ENCODE assay signal across 1 cellular context in the genomic region with DNA sequence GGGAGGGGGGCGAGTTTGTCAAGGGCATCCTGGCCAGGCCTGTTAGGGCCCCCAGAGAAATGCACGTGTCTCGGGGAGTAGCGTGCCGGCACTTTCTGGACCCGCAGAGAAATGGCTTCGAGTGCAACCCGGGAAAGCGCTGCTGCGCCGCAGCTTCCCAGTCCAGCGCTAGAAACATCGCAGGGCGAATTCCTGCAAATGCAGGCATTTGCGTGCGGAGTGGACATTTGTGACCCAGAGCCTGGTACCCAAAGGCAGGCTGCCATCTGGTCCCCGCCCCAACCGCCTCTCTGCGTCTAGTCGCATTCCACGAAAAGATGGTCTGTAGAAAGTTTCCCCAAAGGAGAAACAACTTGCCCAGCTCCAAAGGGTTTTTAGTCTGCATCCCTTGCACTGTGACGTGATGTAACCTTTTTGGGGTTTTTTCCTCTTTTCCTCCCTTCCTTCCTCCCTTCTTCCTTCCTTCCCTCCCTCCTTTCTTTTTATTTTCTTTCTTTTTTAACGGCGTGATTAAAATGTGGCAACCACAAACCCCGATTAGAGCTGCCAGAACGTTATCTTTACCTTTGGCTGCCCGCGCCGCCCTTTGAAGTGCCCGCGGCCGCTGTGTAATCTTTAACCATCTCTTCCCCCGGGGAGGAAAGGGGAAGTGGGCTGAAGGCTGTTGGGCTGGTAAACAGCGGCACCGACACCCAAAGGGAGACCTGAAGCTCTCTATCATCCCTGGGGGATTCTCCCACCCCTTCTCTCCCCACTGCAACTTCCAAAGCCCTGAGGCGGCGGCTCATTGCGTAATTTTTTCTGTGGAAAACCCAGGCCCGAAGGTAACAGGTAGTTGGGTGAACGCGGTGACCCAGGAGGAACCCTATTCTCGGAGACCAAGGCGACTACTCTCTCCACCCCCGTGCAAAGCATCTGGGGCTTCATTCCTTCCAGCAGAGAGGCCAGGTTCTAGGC.
TF ChIP-seq lines count a peak whose summit lies in the region.

No MANE protein-coding gene starts in this region.

TF ChIP-seq in HepG2, 621 proteins besides CTCF, POLR2A, EP300 and RAD21 (continued from another document and continues in another):
- peak in 1 of 2 experiments; percentile 82; a peak in 2 of 4 replicates for TF ChIP-seq HMGXB4 (CRISPR knock-in tag; IDR thresholded peaks at IDR 0.05; ENCODE audit: borderline replicate concordance in 1 of 2, low read depth in 1 of 2)
- TF ChIP-seq ZNF737 (CRISPR knock-in tag; IDR thresholded peaks at IDR 0.05; ENCODE audit: borderline replicate concordance): no peak
- TF ChIP-seq NBN (conservative IDR thresholded peaks at IDR 0.05): no peak
- TF ChIP-seq, protein P1, sequence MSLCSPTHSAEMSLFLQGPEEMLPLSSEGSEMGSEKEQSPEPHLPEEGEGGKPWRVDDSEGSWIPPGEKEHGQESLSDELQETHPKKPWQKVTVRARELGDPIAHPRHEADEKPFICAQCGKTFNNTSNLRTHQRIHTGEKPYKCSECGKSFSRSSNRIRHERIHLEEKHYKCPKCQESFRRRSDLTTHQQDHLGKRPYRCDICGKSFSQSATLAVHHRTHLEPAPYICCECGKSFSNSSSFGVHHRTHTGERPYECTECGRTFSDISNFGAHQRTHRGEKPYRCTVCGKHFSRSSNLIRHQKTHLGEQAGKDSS (CRISPR knock-in tag; IDR thresholded peaks at IDR 0.05; ENCODE audit: borderline replicate concordance, low read depth): peak; percentile 44; the same call in 1 of the 2 replicates
- TF ChIP-seq, protein P2, sequence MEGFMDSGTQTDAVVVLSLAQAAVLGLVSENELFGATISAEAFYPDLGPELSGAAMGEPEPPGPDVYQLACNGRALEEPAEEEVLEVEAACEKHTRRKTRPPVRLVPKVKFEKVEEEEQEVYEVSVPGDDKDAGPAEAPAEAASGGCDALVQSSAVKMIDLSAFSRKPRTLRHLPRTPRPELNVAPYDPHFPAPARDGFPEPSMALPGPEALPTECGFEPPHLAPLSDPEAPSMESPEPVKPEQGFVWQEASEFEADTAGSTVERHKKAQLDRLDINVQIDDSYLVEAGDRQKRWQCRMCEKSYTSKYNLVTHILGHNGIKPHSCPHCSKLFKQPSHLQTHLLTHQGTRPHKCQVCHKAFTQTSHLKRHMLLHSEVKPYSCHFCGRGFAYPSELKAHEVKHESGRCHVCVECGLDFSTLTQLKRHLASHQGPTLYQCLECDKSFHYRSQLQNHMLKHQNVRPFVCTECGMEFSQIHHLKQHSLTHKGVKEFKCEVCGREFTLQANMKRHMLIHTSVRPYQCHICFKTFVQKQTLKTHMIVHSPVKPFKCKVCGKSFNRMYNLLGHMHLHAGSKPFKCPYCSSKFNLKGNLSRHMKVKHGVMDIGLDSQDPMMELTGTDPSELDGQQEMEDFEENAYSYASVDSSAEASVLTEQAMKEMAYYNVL (CRISPR knock-in tag; IDR thresholded peaks at IDR 0.05; ENCODE audit: borderline replicate concordance): peak; percentile 100
- no peak for TF ChIP-seq ZNF251 (CRISPR knock-in tag; IDR thresholded peaks at IDR 0.05)
- no peak for TF ChIP-seq SNRNP70 (IDR thresholded peaks at IDR 0.05; ENCODE audit: low read depth, low read length)
- TF ChIP-seq PRPF4 (IDR thresholded peaks at IDR 0.05; ENCODE audit: low read depth, low read length, poor library complexity, severe bottlenecking): no peak
- TF ChIP-seq ZMAT3 (CRISPR knock-in tag; conservative IDR thresholded peaks at IDR 0.05): peak; percentile 25; the same call in 1 of the 2 replicates
- no peak for TF ChIP-seq ZNF530 (CRISPR knock-in tag; IDR thresholded peaks at IDR 0.05; ENCODE audit: low read depth)
- TF ChIP-seq THYN1 (CRISPR knock-in tag; IDR thresholded peaks at IDR 0.05; ENCODE audit: borderline replicate concordance, low read depth): no peak
- TF ChIP-seq ZNF33B (CRISPR knock-in tag; IDR thresholded peaks at IDR 0.05): no peak
- no peak for TF ChIP-seq SP2 (CRISPR knock-in tag; IDR thresholded peaks at IDR 0.05)
- peak; percentile 80 for TF ChIP-seq TGIF2 (CRISPR knock-in tag; IDR thresholded peaks at IDR 0.05)
- peak; percentile 48; the same call in 1 of the 2 replicates for TF ChIP-seq KLF6 (CRISPR knock-in tag; IDR thresholded peaks at IDR 0.05)
- TF ChIP-seq, protein P3, sequence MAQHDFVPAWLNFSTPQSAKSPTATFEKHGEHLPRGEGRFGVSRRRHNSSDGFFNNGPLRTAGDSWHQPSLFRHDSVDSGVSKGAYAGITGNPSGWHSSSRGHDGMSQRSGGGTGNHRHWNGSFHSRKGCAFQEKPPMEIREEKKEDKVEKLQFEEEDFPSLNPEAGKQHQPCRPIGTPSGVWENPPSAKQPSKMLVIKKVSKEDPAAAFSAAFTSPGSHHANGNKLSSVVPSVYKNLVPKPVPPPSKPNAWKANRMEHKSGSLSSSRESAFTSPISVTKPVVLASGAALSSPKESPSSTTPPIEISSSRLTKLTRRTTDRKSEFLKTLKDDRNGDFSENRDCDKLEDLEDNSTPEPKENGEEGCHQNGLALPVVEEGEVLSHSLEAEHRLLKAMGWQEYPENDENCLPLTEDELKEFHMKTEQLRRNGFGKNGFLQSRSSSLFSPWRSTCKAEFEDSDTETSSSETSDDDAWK (CRISPR knock-in tag; IDR thresholded peaks at IDR 0.05): no peak
- peak; percentile 75; the same call in 1 of the 2 replicates for TF ChIP-seq JUNB (CRISPR knock-in tag; IDR thresholded peaks at IDR 0.05; ENCODE audit: borderline replicate concordance)
- peak; percentile 53; the same call in 1 of the 2 replicates for TF ChIP-seq ZNF724P (CRISPR knock-in tag; IDR thresholded peaks at IDR 0.05; ENCODE audit: borderline replicate concordance)
- TF ChIP-seq, protein P4, sequence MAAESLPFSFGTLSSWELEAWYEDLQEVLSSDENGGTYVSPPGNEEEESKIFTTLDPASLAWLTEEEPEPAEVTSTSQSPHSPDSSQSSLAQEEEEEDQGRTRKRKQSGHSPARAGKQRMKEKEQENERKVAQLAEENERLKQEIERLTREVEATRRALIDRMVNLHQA (CRISPR knock-in tag; IDR thresholded peaks at IDR 0.05): no peak
- TF ChIP-seq THAP11 (CRISPR knock-in tag; IDR thresholded peaks at IDR 0.05): peak; percentile 59
- no peak for TF ChIP-seq NKX3-1 (CRISPR knock-in tag; IDR thresholded peaks at IDR 0.05)
- TF ChIP-seq NR2F1 (CRISPR knock-in tag; IDR thresholded peaks at IDR 0.05): 0 out of 4 replicates have a peak, but pooled peaks of 1 of the 2 experiments have one; percentile 27
- TF ChIP-seq FOSL1 (CRISPR knock-in tag; IDR thresholded peaks at IDR 0.05; ENCODE audit: borderline replicate concordance): peak; percentile 59; the same call in 1 of the 2 replicates
- TF ChIP-seq ZNF549 (CRISPR knock-in tag; IDR thresholded peaks at IDR 0.05): no peak
- TF ChIP-seq, protein P5, sequence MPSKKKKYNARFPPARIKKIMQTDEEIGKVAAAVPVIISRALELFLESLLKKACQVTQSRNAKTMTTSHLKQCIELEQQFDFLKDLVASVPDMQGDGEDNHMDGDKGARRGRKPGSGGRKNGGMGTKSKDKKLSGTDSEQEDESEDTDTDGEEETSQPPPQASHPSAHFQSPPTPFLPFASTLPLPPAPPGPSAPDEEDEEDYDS (CRISPR knock-in tag; IDR thresholded peaks at IDR 0.05): peak; percentile 66
- no peak for TF ChIP-seq ATF5 (CRISPR knock-in tag; IDR thresholded peaks at IDR 0.05; ENCODE audit: low read depth)
- TF ChIP-seq ZNF17 (CRISPR knock-in tag; IDR thresholded peaks at IDR 0.05): no peak
- peak; percentile 80; the same call in 1 of the 2 replicates for TF ChIP-seq ZNF788 (CRISPR knock-in tag; IDR thresholded peaks at IDR 0.05; ENCODE audit: borderline replicate concordance)
- TF ChIP-seq FOXA1 (IDR thresholded peaks at IDR 0.05): no peak
- TF ChIP-seq FOXA1 (CRISPR knock-in tag; IDR thresholded peaks at IDR 0.05): peak; percentile 94
- TF ChIP-seq PCBP1 (IDR thresholded peaks at IDR 0.05; ENCODE audit: borderline replicate concordance, low read depth, low read length): 0 out of 2 replicates have a peak, but pooled peaks have one; percentile 42
- TF ChIP-seq KDM5A (IDR thresholded peaks at IDR 0.05; ENCODE audit: borderline replicate concordance, low read length): peak; percentile 34; the same call in 1 of the 2 replicates
- TF ChIP-seq HNRNPK (IDR thresholded peaks at IDR 0.05; ENCODE audit: low read depth, low read length, poor library complexity, severe bottlenecking): no peak
- peak; percentile 77 for TF ChIP-seq ZGPAT (CRISPR knock-in tag; IDR thresholded peaks at IDR 0.05)
- no peak for TF ChIP-seq USF2 (IDR thresholded peaks at IDR 0.05; ENCODE audit: low read depth, low read length)
- TF ChIP-seq USF2 (CRISPR knock-in tag; IDR thresholded peaks at IDR 0.05; ENCODE audit: borderline replicate concordance): no peak
- TF ChIP-seq PPARG (CRISPR knock-in tag; conservative IDR thresholded peaks at IDR 0.05): peak; percentile 96
- no peak for TF ChIP-seq MAFG (CRISPR knock-in tag; IDR thresholded peaks at IDR 0.05)
- peak; percentile 30; the same call in 1 of the 2 replicates for TF ChIP-seq AKAP8 (CRISPR knock-in tag; IDR thresholded peaks at IDR 0.05)
- TF ChIP-seq MXI1 (IDR thresholded peaks at IDR 0.05; ENCODE audit: borderline replicate concordance, low read depth, low read length): 0 out of 3 replicates have a peak, but pooled peaks have one; percentile 37
- TF ChIP-seq, protein P6, sequence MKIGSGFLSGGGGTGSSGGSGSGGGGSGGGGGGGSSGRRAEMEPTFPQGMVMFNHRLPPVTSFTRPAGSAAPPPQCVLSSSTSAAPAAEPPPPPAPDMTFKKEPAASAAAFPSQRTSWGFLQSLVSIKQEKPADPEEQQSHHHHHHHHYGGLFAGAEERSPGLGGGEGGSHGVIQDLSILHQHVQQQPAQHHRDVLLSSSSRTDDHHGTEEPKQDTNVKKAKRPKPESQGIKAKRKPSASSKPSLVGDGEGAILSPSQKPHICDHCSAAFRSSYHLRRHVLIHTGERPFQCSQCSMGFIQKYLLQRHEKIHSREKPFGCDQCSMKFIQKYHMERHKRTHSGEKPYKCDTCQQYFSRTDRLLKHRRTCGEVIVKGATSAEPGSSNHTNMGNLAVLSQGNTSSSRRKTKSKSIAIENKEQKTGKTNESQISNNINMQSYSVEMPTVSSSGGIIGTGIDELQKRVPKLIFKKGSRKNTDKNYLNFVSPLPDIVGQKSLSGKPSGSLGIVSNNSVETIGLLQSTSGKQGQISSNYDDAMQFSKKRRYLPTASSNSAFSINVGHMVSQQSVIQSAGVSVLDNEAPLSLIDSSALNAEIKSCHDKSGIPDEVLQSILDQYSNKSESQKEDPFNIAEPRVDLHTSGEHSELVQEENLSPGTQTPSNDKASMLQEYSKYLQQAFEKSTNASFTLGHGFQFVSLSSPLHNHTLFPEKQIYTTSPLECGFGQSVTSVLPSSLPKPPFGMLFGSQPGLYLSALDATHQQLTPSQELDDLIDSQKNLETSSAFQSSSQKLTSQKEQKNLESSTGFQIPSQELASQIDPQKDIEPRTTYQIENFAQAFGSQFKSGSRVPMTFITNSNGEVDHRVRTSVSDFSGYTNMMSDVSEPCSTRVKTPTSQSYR (CRISPR knock-in tag; IDR thresholded peaks at IDR 0.05; ENCODE audit: borderline replicate concordance): peak; percentile 79; the same call in 1 of the 2 replicates
- no peak for TF ChIP-seq ZNF180 (CRISPR knock-in tag; IDR thresholded peaks at IDR 0.05; ENCODE audit: borderline replicate concordance, low read depth)
- no peak for TF ChIP-seq TBL1XR1 (IDR thresholded peaks at IDR 0.05; ENCODE audit: borderline replicate concordance, low read length, partially characterized antibody)
- peak; percentile 91 for TF ChIP-seq FOSL2 (CRISPR knock-in tag; IDR thresholded peaks at IDR 0.05)
- peak; percentile 96 for TF ChIP-seq MED8 (CRISPR knock-in tag; IDR thresholded peaks at IDR 0.05; ENCODE audit: insufficient replicate concordance)
- TF ChIP-seq SRF (IDR thresholded peaks at IDR 0.05; ENCODE audit: low read depth, low read length): no peak
- no peak for TF ChIP-seq ZNF768 (CRISPR knock-in tag; IDR thresholded peaks at IDR 0.05)
- no peak for TF ChIP-seq ZNF367 (CRISPR knock-in tag; IDR thresholded peaks at IDR 0.05; ENCODE audit: borderline replicate concordance)
